In the genomic region with DNA sequence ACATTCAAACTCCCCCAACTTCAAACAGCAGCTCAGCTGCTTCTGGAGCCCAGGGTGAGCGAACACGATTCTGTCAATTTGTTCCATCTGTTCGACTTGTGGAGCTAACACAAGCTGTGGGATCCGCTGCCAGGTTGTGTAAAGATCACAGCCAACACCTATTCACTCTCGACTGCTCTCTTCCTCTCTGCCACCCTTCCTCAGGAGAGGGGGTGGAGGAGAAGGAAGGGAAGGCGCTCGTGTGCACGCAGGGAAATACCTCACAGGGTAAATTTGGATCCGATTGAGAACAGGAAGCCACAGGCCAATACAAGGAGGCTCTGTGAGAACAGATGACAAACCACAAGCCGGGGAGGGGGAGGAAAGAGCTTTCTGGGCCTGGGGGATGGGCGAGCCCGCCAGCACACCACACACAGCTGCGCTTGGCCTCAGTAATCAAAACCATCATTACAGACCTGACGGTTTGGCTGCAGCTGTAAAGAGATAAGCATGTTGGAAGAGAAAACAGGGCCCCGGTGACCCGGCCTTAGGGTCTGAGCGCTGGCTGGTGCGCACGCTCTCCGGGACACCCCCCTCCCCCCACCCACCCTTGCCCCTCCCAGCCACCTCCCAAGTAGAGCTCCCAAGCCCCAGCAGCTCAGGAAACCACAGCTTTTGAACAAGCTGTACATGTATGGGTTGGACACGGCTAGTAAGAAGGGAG, we compare ENCODE assay signal across 8 cellular contexts. TPM values are rescaled to one million over a fixed set of nuclear protein-coding genes. Genes with fewer than 3 reads are reported as not detected.
DNase-seq lines count a peak whose midpoint lies in the region; ATAC-seq, FAIRE-seq and TF ChIP-seq lines count a peak whose summit lies in the region.

No MANE protein-coding gene starts in this region.

- H3K27me3 ChIP-seq in CD8-positive, alpha-beta T cell (ENCODE audit: insufficient read depth, low read length), result no peaks in the 10 kb centered on the region
- no peaks in the 10 kb centered on the region for H3K27me3 ChIP-seq in upper lobe of left lung

- peak; percentile 96 for ATAC-seq in CD8-positive, alpha-beta T cell
- ATAC-seq in GM19468 (IDR thresholded peaks at IDR 0.05; ENCODE audit: extremely low read depth, unreplicated experiment), result peak; percentile 89
- peak; percentile 78 to 81 for ATAC-seq in upper lobe of left lung (ENCODE audit: low FRiP score in 2 of 2)

- no peak overlapping the region for H3K27ac ChIP-seq in CD8-positive, alpha-beta T cell (ENCODE audit: low read depth, low read length)
- H3K27ac ChIP-seq in upper lobe of left lung, result peak overlapping the region; percentile 3 to 60 (median 50)

- TF ChIP-seq EP300 in upper lobe of left lung (IDR thresholded peaks at IDR 0.05), result peak in 1 of 4 donors; percentile 22

- H3K4me3 Mint-ChIP-seq in CD8-positive, alpha-beta T cell, result peak overlapping the region; percentile 85
- peak overlapping the region; percentile 58 for H3K4me3 Mint-ChIP-seq in progenitor cell of endocrine pancreas (ENCODE audit: low read depth)

- DNase-seq in CD8-positive, alpha-beta T cell, result peak; percentile 50 to 86 (median 64)
- peak; percentile 33 for DNase-seq in HS-5 (ENCODE audit: low read depth)
- DNase-seq in SIG-M5 (lab: John Stamatoyannopoulos, UW), result peak; percentile 36
- DNase-seq in activated gamma-delta T cell (lab: John Stamatoyannopoulos, UW), result peak; percentile 33
- DNase-seq in frontal cortex (ENCODE audit: low spot score in 2 of 2), result peak; percentile 62 to 81
- peak; percentile 26 for DNase-seq in progenitor cell of endocrine pancreas (ENCODE audit: low spot score, unreplicated experiment)
- peak; percentile 67 to 87 for DNase-seq in upper lobe of left lung

- peaks cover 35% of the 10 kb centered on the region for H3K36me3 ChIP-seq in CD8-positive, alpha-beta T cell (ENCODE audit: insufficient read depth, low read length)
- peaks cover 5 to 40% (median 20%) of the 10 kb centered on the region in 4 donors for H3K36me3 ChIP-seq in upper lobe of left lung

- peaks cover 25% of the 10 kb centered on the region for H3K4me1 ChIP-seq in CD8-positive, alpha-beta T cell (ENCODE audit: insufficient read depth, low read length)
- peaks cover 16 to 23% (median 18%) of the 10 kb centered on the region in 4 donors for H3K4me1 ChIP-seq in upper lobe of left lung

- POLR2A ChIA-PET in CD8-positive, alpha-beta T cell (lab: Charles Lee), result interaction anchor here (0.7 to 1.7 kb wide), 5 partner anchors 17 to 44 kb away, joined by 3 to 16 read pairs (median 3); no protein-coding TSS in a partner anchor

- H3K36me3 Mint-ChIP-seq in CD8-positive, alpha-beta T cell, result peaks cover 64% of the 10 kb centered on the region
- H3K36me3 Mint-ChIP-seq in progenitor cell of endocrine pancreas (ENCODE audit: insufficient read depth), result peaks cover 52% of the 10 kb centered on the region

- peaks cover 34% of the 10 kb centered on the region for H3K4me1 Mint-ChIP-seq in CD8-positive, alpha-beta T cell (ENCODE audit: low read depth)
- H3K4me1 Mint-ChIP-seq in progenitor cell of endocrine pancreas (ENCODE audit: low read depth), result peaks cover 20% of the 10 kb centered on the region

- intact Hi-C loops in CD8-positive, alpha-beta T cell (cut with DNase I, micrococcal nuclease), result loop anchor here (1.0 to 2.0 kb wide), 4 partner anchors 32 to 262 kb away; no protein-coding TSS in a partner anchor

- no peaks in the 10 kb centered on the region for H3K9me3 ChIP-seq in CD8-positive, alpha-beta T cell (ENCODE audit: low read length)
- H3K9me3 ChIP-seq in upper lobe of left lung, result no peaks in the 10 kb centered on the region

- 3 to 11% methylated on average over 20 to 21 of the region's 21 CpGs for WGBS in upper lobe of left lung, 2 donors

- no peak for TF ChIP-seq POLR2A in upper lobe of left lung (IDR thresholded peaks at IDR 0.05)

- TF ChIP-seq CTCF in CD8-positive, alpha-beta T cell (IDR thresholded peaks at IDR 0.05), result no peak
- TF ChIP-seq CTCF in progenitor cell of endocrine pancreas (IDR thresholded peaks at IDR 0.05; ENCODE audit: unreplicated experiment) (no peak), upper lobe of left lung (IDR thresholded peaks at IDR 0.05) (no peak)

- FAIRE-seq in frontal cortex (lab: Jason Lieb, UNC), result no peak

- H3K27ac Mint-ChIP-seq in CD8-positive, alpha-beta T cell, result peak overlapping the region; percentile 84
- H3K27ac Mint-ChIP-seq in progenitor cell of endocrine pancreas, result peak overlapping the region; percentile 89

- no peaks in the 10 kb centered on the region for H3K9me3 Mint-ChIP-seq in CD8-positive, alpha-beta T cell
- H3K9me3 Mint-ChIP-seq in progenitor cell of endocrine pancreas (ENCODE audit: low read depth), result no peaks in the 10 kb centered on the region

- H3K4me3 ChIP-seq in CD8-positive, alpha-beta T cell (ENCODE audit: low read depth, low read length), result peak overlapping the region; percentile 36
- H3K4me3 ChIP-seq in upper lobe of left lung, result peak overlapping the region in 3 of 4 donors; percentile 12 to 33 (median 26)

- peaks cover 4% of the 10 kb centered on the region for H3K27me3 Mint-ChIP-seq in CD8-positive, alpha-beta T cell (ENCODE audit: low read depth)
- no peaks in the 10 kb centered on the region for H3K27me3 Mint-ChIP-seq in progenitor cell of endocrine pancreas

- CTCF ChIA-PET in CD8-positive, alpha-beta T cell (lab: Charles Lee), result interaction anchor here (0.7 to 1.3 kb wide), 4 partner anchors 10 to 111 kb away, joined by 3 to 4 read pairs (median 4); no protein-coding TSS in a partner anchor

RNA-seq across cellular contexts. Expression of gene PTCH1, which starts 54.2 kb away (rescaled TPM):
- total RNA-seq in CD8-positive, alpha-beta T cell, result 10 to 100 TPM; 11.8 to 13.7 TPM
- total RNA-seq in frontal cortex, result 8.2 TPM
- total RNA-seq in progenitor cell of endocrine pancreas, result 54.9 and 56.3 TPM in 2 replicates
- 10 to 100 TPM in 5 of 6 donors, 1 to 10 TPM in 1; 7.4 to 28.0 (median 13.9) TPM for total RNA-seq in upper lobe of left lung

Comparison
In these comparisons a context has a peak if more than half of its experiments do, and no peak if none do; other contexts are left out.
1. DNase-seq: peak in every context shown above with its lines; median percentile 77 in upper lobe of left lung; 72 in frontal cortex; 64 in CD8-positive, alpha-beta T cell; 36 in SIG-M5; 33 in HS-5; 33 in activated gamma-delta T cell; 26 in progenitor cell of endocrine pancreas.